Comparison of ENCODE assay signal across 35 cellular contexts in genomic region chr4:180225977-180226376, GRCh38.
"Had no signal": no experiment of that assay in that cellular context is flagged by ENCODE, and none has a peak within 500 bp of the region (broad histone marks: within the 10 kb centered on the region; RNA-seq: fewer than 3 reads in every experiment).

No MANE protein-coding gene starts in this region.

- H3K9me3 ChIP-seq: MG63 had no signal

- H3K4me3 ChIP-seq: MG63 had no signal

- H3K27me3 ChIP-seq: MG63 had no signal

- H3K36me3 ChIP-seq: MG63 had no signal

- DNase-seq: Kasumi-1, MG63, MM.1S, MV-4-11, NCI-H1048, NCI-H1092, NCI-H1092 treated with DMSO at 0.1 percent for 48 hours, NCI-H1105, NCI-H1105 treated with DMSO at 0.1 percent for 48 hours, NCI-H1417, NCI-H1417 treated with DMSO at 0.1 percent for 48 hours, NCI-H1436, NCI-H1436 treated with DMSO at 0.1 percent for 48 hours, NCI-H146, NCI-H1694, NCI-H1694 treated with DMSO at 0.1 percent for 48 hours, NCI-H187, NCI-H187 treated with DMSO at 0.1 percent for 48 hours, NCI-H1930, NCI-H2029, NCI-H2029 treated with DMSO at 0.1 percent for 48 hours, NCI-H2081, NCI-H2081 treated with DMSO at 0.1 percent for 48 hours, NCI-H2107, NCI-H2171, NCI-H2171 treated with DMSO at 0.1 percent for 48 hours, NCI-H2227 treated with DMSO at 0.1 percent for 48 hours, NCI-H226, NCI-H345, NCI-H446, NCI-H446 treated with DMSO at 0.1 percent for 48 hours, NCI-H510A, NCI-H510A treated with DMSO at 0.1 percent for 48 hours, NCI-H524, NCI-H524 treated with DMSO at 0.1 percent for 48 hours had no signal
